ENCODE assay signal across 13 cellular contexts in genomic region chr5:157473383-157474370, GRCh38. TPM values are rescaled to one million over a fixed set of nuclear protein-coding genes. Genes with fewer than 3 reads are reported as not detected.
DNase-seq lines count a peak whose midpoint lies in the region; ATAC-seq and TF ChIP-seq lines count a peak whose summit lies in the region.
"Had no signal": no experiment of that assay in that cellular context is flagged by ENCODE, and none has a peak within 500 bp of the region (broad histone marks: within the 10 kb centered on the region; RNA-seq: fewer than 3 reads in every experiment).

No MANE protein-coding gene starts in this region.

- H3K4me1 Mint-ChIP-seq in activated CD4-positive, alpha-beta T cell treated with anti-CD3 and anti-CD28 coated beads, Interleukin-2, amount 10 ng/mL, durations not matched to agents 7 days and 5 days = peaks cover 30% of the 10 kb centered on the region

- peak; percentile 52 to 58 for ATAC-seq in left cardiac atrium
- ATAC-seq: esophagus mucosa had no signal

- peaks cover 46% of the 10 kb centered on the region for H3K36me3 Mint-ChIP-seq in activated CD4-positive, alpha-beta T cell treated with anti-CD3 and anti-CD28 coated beads, Interleukin-2, amount 10 ng/mL, durations not matched to agents 7 days and 5 days (ENCODE audit: low read depth)

- no peak for TF ChIP-seq POLR2A in erythroblast (IDR thresholded peaks at IDR 0.05; ENCODE audit: low read length)

- H3K4me3 Mint-ChIP-seq in activated CD4-positive, alpha-beta T cell treated with anti-CD3 and anti-CD28 coated beads, Interleukin-2, amount 10 ng/mL, durations not matched to agents 7 days and 5 days = no peak overlapping the region

- H3K27ac Mint-ChIP-seq in activated CD4-positive, alpha-beta T cell treated with anti-CD3 and anti-CD28 coated beads, Interleukin-2, amount 10 ng/mL, durations not matched to agents 7 days and 5 days = peak overlapping the region; percentile 62

- H3K4me3 ChIP-seq in WI38 (ENCODE audit: low read depth, low read length) = no peak overlapping the region
- H3K4me3 ChIP-seq: spleen had no signal

- intact Hi-C loops in left cardiac atrium (cut with DNase I) = loop anchor here (2.0 to 5.0 kb wide), 3 partner anchors 41 to 106 kb away; no protein-coding TSS in a partner anchor

- POLR2A ChIA-PET in activated CD4-positive, alpha-beta T cell treated with anti-CD3 and anti-CD28 coated beads, Interleukin-2, amount 10 ng/mL, durations not matched to agents 7 days and 5 days (lab: Charles Lee) = no interaction called here

- no peak for DNase-seq in activated CD4-positive, alpha-beta T cell treated with anti-CD3 and anti-CD28 coated beads, Interleukin-2, amount 10 ng/mL, durations not matched to agents 7 days and 5 days
- DNase-seq in activated CD4-positive, alpha-beta T cell treated with anti-CD3 and anti-CD28 coated beads, Interleukin-2, amount 50 U/mL, for 4 hours = no peak
- DNase-seq in left cardiac atrium = no peak
- no peak for DNase-seq in superior temporal gyrus (ENCODE audit: extremely low spot score)
- DNase-seq in activated CD8-positive, alpha-beta memory T cell treated with anti-CD3 and anti-CD28 coated beads, Interleukin-2, amount 50 U/mL, for 4 hours = no peak
- DNase-seq in erythroblast (lab: John Stamatoyannopoulos, UW) = no peak
- DNase-seq: activated CD4-positive, CD25-positive, alpha-beta regulatory T cell treated with anti-CD3 and anti-CD28 coated beads, Interleukin-2, amount 50 U/mL, for 72 hours; spleen; stimulated activated naive CD4-positive, alpha-beta T cell treated with Interleukin-2 at 50 U/mL for 16 hours had no signal

- no peaks in the 10 kb centered on the region for H3K9me3 Mint-ChIP-seq in activated CD4-positive, alpha-beta T cell treated with anti-CD3 and anti-CD28 coated beads, Interleukin-2, amount 10 ng/mL, durations not matched to agents 7 days and 5 days

- no peaks in the 10 kb centered on the region for H3K27me3 Mint-ChIP-seq in activated CD4-positive, alpha-beta T cell treated with anti-CD3 and anti-CD28 coated beads, Interleukin-2, amount 10 ng/mL, durations not matched to agents 7 days and 5 days

- CTCF ChIA-PET in activated CD4-positive, alpha-beta T cell treated with anti-CD3 and anti-CD28 coated beads, Interleukin-2, amount 10 ng/mL, durations not matched to agents 7 days and 5 days (lab: Charles Lee) = interaction anchor here (0.9 to 1.6 kb wide), 5 partner anchors 11 to 269 kb away, joined by 3 to 5 read pairs (median 4); no protein-coding TSS in a partner anchor

- 0 out of 2 replicates have a peak, but pooled peaks have one; percentile 10 for TF ChIP-seq CTCF in WI38 (IDR thresholded peaks at IDR 0.05; ENCODE audit: low read depth, low read length)

- H3K27ac ChIP-seq in temporal lobe (ENCODE audit: low read depth, low read length) = peak overlapping the region; percentile 5

RNA-seq across cellular contexts. Expression of gene NIPAL4, which starts 13.7 kb away (rescaled TPM):
- under 1 TPM; 0.10 to 0.17 TPM for total RNA-seq in activated CD4-positive, alpha-beta T cell treated with anti-CD3 and anti-CD28 coated beads, Interleukin-2, amount 10 ng/mL, durations not matched to agents 7 days and 5 days
- total RNA-seq in left cardiac atrium (1 to 10 TPM in 1 of 2 donors, under 1 TPM in 1; 0.12 to 1.8 TPM), temporal lobe (not detected)
- total RNA-seq: lung microvascular endothelial cell had no signal
